Comparison of ENCODE assay signal across 13 cellular contexts in the genomic region with DNA sequence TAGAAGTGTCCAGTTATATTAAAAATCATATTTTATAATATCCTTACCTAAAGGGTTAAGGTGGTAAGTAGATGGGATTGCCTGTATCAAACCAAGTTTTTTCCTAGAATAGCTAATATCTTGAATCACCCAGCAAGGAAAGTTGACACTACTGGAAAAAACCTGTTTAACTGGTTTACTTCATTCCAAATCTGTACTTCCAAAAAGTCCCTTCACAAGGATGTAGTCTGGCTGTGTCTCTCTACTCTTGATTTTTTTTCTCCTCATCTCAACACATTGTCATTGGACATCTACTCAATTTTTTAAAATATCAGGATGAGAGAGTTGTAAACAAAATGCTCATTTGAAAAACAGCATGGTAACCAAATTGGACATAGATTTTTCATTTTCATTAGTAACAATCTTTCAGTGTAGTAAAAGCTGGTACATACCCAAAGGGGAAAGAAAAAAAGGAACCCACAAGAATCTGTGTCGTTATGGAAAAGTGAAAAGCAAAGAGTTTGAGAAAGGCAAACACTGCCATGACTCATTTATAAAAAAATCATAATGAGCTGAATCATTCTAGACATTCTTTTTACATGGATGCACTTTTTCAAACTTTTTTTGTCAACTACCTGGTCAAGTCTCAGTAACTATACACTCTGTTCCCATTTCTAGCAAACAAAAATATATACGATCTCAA.
DNase-seq lines count a peak whose midpoint lies in the region; ATAC-seq and TF ChIP-seq lines count a peak whose summit lies in the region.
"Had no signal": no experiment of that assay in that cellular context is flagged by ENCODE, and none has a peak within 500 bp of the region (broad histone marks: within the 10 kb centered on the region; RNA-seq: fewer than 3 reads in every experiment).

No MANE protein-coding gene starts in this region.

- no peak overlapping the region for H3K4me3 Mint-ChIP-seq in CD14-positive monocyte
- H3K4me3 Mint-ChIP-seq: activated T-cell treated with anti-CD3 and anti-CD28 coated beads, Interleukin-2, amount 50 U/mL, for 72 hours; naive B cell; WTC11 had no signal

- intact Hi-C loops in CD14-positive monocyte (cut with micrococcal nuclease): no loop called here

- H3K36me3 Mint-ChIP-seq in CD14-positive monocyte: no peaks in the 10 kb centered on the region

- peaks cover 1% of the 10 kb centered on the region in 3 donors for H3K27me3 Mint-ChIP-seq in CD14-positive monocyte (ENCODE audit: low read depth in 3 of 3)

- ATAC-seq in esophagus mucosa: peak; percentile 49
- peak; percentile 34 for ATAC-seq in omental fat pad (ENCODE audit: low FRiP score)
- ATAC-seq in left lobe of liver: no peak
- ATAC-seq: activated T-cell treated with anti-CD3 and anti-CD28 coated beads, Interleukin-2, amount 50 U/mL, for 72 hours; WTC11 had no signal

- peak; percentile 69 for DNase-seq in Daoy (ENCODE audit: low read depth)
- peak; percentile 79 for DNase-seq in NCI-H226
- DNase-seq in omental fat pad (ENCODE audit: low spot score): no peak
- no peak for DNase-seq in cortex of kidney (lab: John Stamatoyannopoulos, UW)
- DNase-seq in left lobe of liver (ENCODE audit: low spot score): no peak
- DNase-seq in NCI-H526 treated with DMSO at 0.1 percent for 48 hours (lab: John Stamatoyannopoulos, UW): no peak
- no peak for DNase-seq in CD14-positive monocyte (ENCODE audit: low spot score)
- DNase-seq: activated T-cell treated with anti-CD3 and anti-CD28 coated beads, Interleukin-2, amount 50 U/mL, for 72 hours; hippocampal formation; naive B cell; NCI-H187 had no signal

- H3K27ac Mint-ChIP-seq in CD14-positive monocyte: no peak overlapping the region
- H3K27ac Mint-ChIP-seq: activated T-cell treated with anti-CD3 and anti-CD28 coated beads, Interleukin-2, amount 50 U/mL, for 72 hours; naive B cell; WTC11 had no signal

- no peak for TF ChIP-seq CTCF in omental fat pad (IDR thresholded peaks at IDR 0.05)
- no peak for TF ChIP-seq CTCF in CD14-positive monocyte (IDR thresholded peaks at IDR 0.05)

- H3K9me3 Mint-ChIP-seq in CD14-positive monocyte: peaks cover 2 to 12% (median 9%) of the 10 kb centered on the region in 7 donors

- H3K4me1 Mint-ChIP-seq in CD14-positive monocyte: no peaks in the 10 kb centered on the region
- H3K4me1 Mint-ChIP-seq: naive B cell had no signal

Comparison
In these comparisons a context has a peak if more than half of its experiments do, and no peak if none do; other contexts are left out.
1. DNase-seq: peak in Daoy (single experiment) and NCI-H226 (single experiment); none in omental fat pad (single experiment), cortex of kidney (single experiment), left lobe of liver (single experiment), NCI-H526 treated with DMSO at 0.1 percent for 48 hours (single experiment) and CD14-positive monocyte (single experiment).